Comparison of ENCODE assay signal across 20 cellular contexts in the genomic region with DNA sequence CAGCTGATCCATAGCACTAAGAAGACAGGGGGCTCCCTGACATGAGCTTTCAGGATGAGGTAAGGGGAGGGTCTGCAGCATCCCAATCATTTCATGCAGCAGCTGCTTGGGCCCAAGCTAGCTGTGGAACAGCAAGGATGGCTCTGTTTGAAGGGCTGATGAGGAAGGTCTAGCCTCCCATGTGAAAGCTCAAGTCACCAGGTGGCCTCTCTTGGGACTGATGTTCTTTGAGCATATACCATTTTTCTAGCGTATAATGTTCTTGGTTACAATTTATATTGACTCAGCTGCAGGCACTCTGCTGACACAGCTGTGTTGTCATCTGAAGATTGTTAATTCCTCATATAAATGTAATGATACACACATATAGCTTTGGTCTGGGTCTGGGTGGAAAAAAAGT.
"Had no signal": no experiment of that assay in that cellular context is flagged by ENCODE, and none has a peak within 500 bp of the region (broad histone marks: within the 10 kb centered on the region; RNA-seq: fewer than 3 reads in every experiment).

No MANE protein-coding gene starts in this region.

- H3K79me2 ChIP-seq: hepatocyte had no signal

- H3K27ac ChIP-seq: adrenal gland, body of pancreas, hepatocyte, left ventricle myocardium inferior, psoas muscle, spleen had no signal

- H3K9me3 ChIP-seq: adrenal gland, body of pancreas, psoas muscle had no signal

- H3K36me3 ChIP-seq: adrenal gland, left ventricle myocardium inferior, spleen had no signal

- H3K27me3 ChIP-seq: adrenal gland, body of pancreas, hepatocyte, spleen had no signal

- H3K4me3 Mint-ChIP-seq: activated CD4-positive, alpha-beta T cell treated with anti-CD3 and anti-CD28 coated beads, Interleukin-2, amount 10 ng/mL, durations not matched to agents 24 days and 14 days; activated naive CD4-positive, alpha-beta T cell treated with anti-CD3 and anti-CD28 coated beads, Interleukin-2, amount 10 ng/mL, durations not matched to agents 7 days and 5 days; central memory CD8-positive, alpha-beta T cell; memory B cell; nephron; WTC11 had no signal

- H3K36me3 Mint-ChIP-seq: activated naive CD4-positive, alpha-beta T cell treated with anti-CD3 and anti-CD28 coated beads, Interleukin-2, amount 10 ng/mL, durations not matched to agents 7 days and 5 days; memory B cell had no signal

- H3K27me3 Mint-ChIP-seq: activated CD4-positive, alpha-beta T cell treated with anti-CD3 and anti-CD28 coated beads, Interleukin-2, amount 10 ng/mL, durations not matched to agents 24 days and 14 days; activated naive CD4-positive, alpha-beta T cell treated with anti-CD3 and anti-CD28 coated beads, Interleukin-2, amount 10 ng/mL, durations not matched to agents 7 days and 5 days; central memory CD8-positive, alpha-beta T cell; memory B cell had no signal

- H3K4me3 ChIP-seq: adrenal gland, body of pancreas, hepatocyte, left ventricle myocardium inferior, psoas muscle, spleen had no signal

- ATAC-seq: body of pancreas, psoas muscle, sciatic nerve, WTC11 had no signal

- H3K4me1 Mint-ChIP-seq: central memory CD8-positive, alpha-beta T cell; memory B cell; nephron had no signal

- H2AFZ ChIP-seq: hepatocyte had no signal

- H3K9me3 Mint-ChIP-seq: central memory CD8-positive, alpha-beta T cell had no signal

- H3K27ac Mint-ChIP-seq: activated CD4-positive, alpha-beta T cell treated with anti-CD3 and anti-CD28 coated beads, Interleukin-2, amount 10 ng/mL, durations not matched to agents 24 days and 14 days; activated naive CD4-positive, alpha-beta T cell treated with anti-CD3 and anti-CD28 coated beads, Interleukin-2, amount 10 ng/mL, durations not matched to agents 7 days and 5 days; activated T-helper 2 cell treated with anti-CD3 and anti-CD28 coated beads, Interferon-gamma antibody, Interleukin-2, Interleukin-4, amounts not matched to agents 10 μg/mL and 5 μg/mL and 100 μg/mL, durations not matched to agents 14 hours and 24 hours and 36 hours; memory B cell; nephron; WTC11 had no signal

- H3K4me1 ChIP-seq: adrenal gland, body of pancreas, left ventricle myocardium inferior, psoas muscle, spleen had no signal

- DNase-seq: activated CD4-positive, alpha-beta T cell treated with anti-CD3 and anti-CD28 coated beads, Interleukin-2, amount 10 ng/mL, durations not matched to agents 24 days and 14 days; activated CD8-positive, alpha-beta memory T cell treated with anti-CD3 and anti-CD28 coated beads for 24 hours; activated naive CD4-positive, alpha-beta T cell treated with anti-CD3 and anti-CD28 coated beads, Interleukin-2, amount 10 ng/mL, durations not matched to agents 7 days and 5 days; adrenal gland; body of pancreas; kidney; left ventricle myocardium inferior; psoas muscle; spleen; stimulated activated CD4-positive, alpha-beta T cell treated with anti-CD3 and anti-CD28 coated beads, Interleukin-1b, Interleukin-23, amount 100 ng/mL, for 48 hours; stimulated activated naive CD4-positive, alpha-beta T cell; substantia nigra; trophoblast cell had no signal

- H3K4me2 ChIP-seq: hepatocyte had no signal
